In genomic region chr7:69360913-69361312, GRCh38 we compare ENCODE assay signal across 22 cellular contexts.
DNase-seq lines count a peak whose midpoint lies in the region; ATAC-seq, FAIRE-seq and TF ChIP-seq lines count a peak whose summit lies in the region.
"Had no signal": no experiment of that assay in that cellular context is flagged by ENCODE, and none has a peak within 500 bp of the region (broad histone marks: within the 10 kb centered on the region; RNA-seq: fewer than 3 reads in every experiment).

No MANE protein-coding gene starts in this region.

- H2AFZ ChIP-seq in astrocyte (ENCODE audit: low read depth, low read length), result no peak overlapping the region

- TF ChIP-seq CTCF in right atrium auricular region (IDR thresholded peaks at IDR 0.05) (no peak), astrocyte (IDR thresholded peaks at IDR 0.05; ENCODE audit: insufficient read depth, low read depth, low read length) (no peak)

- H3K27ac ChIP-seq in right atrium auricular region (no peak overlapping the region), astrocyte (ENCODE audit: low read depth, low read length) (no peak overlapping the region)
- H3K27ac ChIP-seq: 22Rv1; BLaER1 treated with 17β-estradiol and CSF1 and Interleukin-3, amounts not matched to agents 10 nM and 100 nM; C4-2B had no signal

- H3K4me3 ChIP-seq in right atrium auricular region (no peak overlapping the region), astrocyte (ENCODE audit: insufficient read depth, low read depth, low read length) (no peak overlapping the region)
- H3K4me3 ChIP-seq: A549; BLaER1 treated with 17β-estradiol and CSF1 and Interleukin-3, amounts not matched to agents 10 nM and 100 nM had no signal

- H3K4me2 ChIP-seq in astrocyte (ENCODE audit: low read length), result no peak overlapping the region
- H3K4me2 ChIP-seq: A549 had no signal

- no peak overlapping the region for H3K27ac Mint-ChIP-seq in astrocyte (ENCODE audit: unreplicated experiment)
- H3K27ac Mint-ChIP-seq: B cell; CD4-positive, alpha-beta T cell; CD8-positive, alpha-beta T cell had no signal

- H3K36me3 ChIP-seq in right atrium auricular region (no peaks in the 10 kb centered on the region), astrocyte (ENCODE audit: insufficient read depth, low read length) (no peaks in the 10 kb centered on the region)
- H3K36me3 ChIP-seq: BLaER1 treated with 17β-estradiol and CSF1 and Interleukin-3, amounts not matched to agents 10 nM and 100 nM had no signal

- FAIRE-seq in astrocyte (lab: Jason Lieb, UNC), result peak; percentile 41
- FAIRE-seq: A549, D721Med, G401.6, GM12891, GM19239 had no signal

- no peak overlapping the region for H3K9ac ChIP-seq in astrocyte (ENCODE audit: low read length)
- H3K9ac ChIP-seq: BLaER1 treated with 17β-estradiol and CSF1 and Interleukin-3, amounts not matched to agents 10 nM and 100 nM had no signal

- intact Hi-C loops in Right ventricle myocardium inferior (cut with DNase I), result no loop called here
- intact Hi-C loops in left ventricle myocardium superior (cut with micrococcal nuclease), result no loop called here
- intact Hi-C loops in cardiac septum (cut with DNase I), result no loop called here

- no peaks in the 10 kb centered on the region for H3K79me2 ChIP-seq in astrocyte (ENCODE audit: insufficient read depth, low read length)

- peaks cover 6% of the 10 kb centered on the region for H3K27me3 Mint-ChIP-seq in astrocyte (ENCODE audit: low read depth, unreplicated experiment)
- H3K27me3 Mint-ChIP-seq: CD4-positive, alpha-beta T cell had no signal

- DNase-seq in Right ventricle myocardium inferior (ENCODE audit: missing footprints), result no peak
- no peak for DNase-seq in right atrium auricular region (ENCODE audit: low spot score)
- no peak for DNase-seq in left ventricle myocardium superior
- no peak for DNase-seq in cardiac septum (ENCODE audit: low spot score)
- no peak for DNase-seq in astrocyte (ENCODE audit: low read depth)
- DNase-seq: AML-193; Caco-2; Calu3; CD4-positive, alpha-beta T cell; CD8-positive, alpha-beta T cell; DMS79 treated with DMSO at 0.1 percent for 48 hours; GF-D8 had no signal

- peak; percentile 51 for ATAC-seq in Right ventricle myocardium inferior
- peak; percentile 34 for ATAC-seq in left ventricle myocardium superior
- no peak for ATAC-seq in HG03175 (IDR thresholded peaks at IDR 0.05; ENCODE audit: unreplicated experiment)
- ATAC-seq: A549; CD8-positive, alpha-beta T cell had no signal

- H3K27me3 ChIP-seq in right atrium auricular region (no peaks in the 10 kb centered on the region), astrocyte (ENCODE audit: insufficient read depth, low read length) (no peaks in the 10 kb centered on the region)
- H3K27me3 ChIP-seq: BLaER1 treated with 17β-estradiol and CSF1 and Interleukin-3, amounts not matched to agents 10 nM and 100 nM had no signal

- H3K4me1 Mint-ChIP-seq in astrocyte (ENCODE audit: low read depth, unreplicated experiment), result no peaks in the 10 kb centered on the region
- H3K4me1 Mint-ChIP-seq: B cell had no signal

- no peaks in the 10 kb centered on the region for H3K36me3 Mint-ChIP-seq in astrocyte (ENCODE audit: low read depth, unreplicated experiment)
- H3K36me3 Mint-ChIP-seq: CD8-positive, alpha-beta T cell had no signal

- no peaks in the 10 kb centered on the region for H3K9me3 ChIP-seq in right atrium auricular region
- H3K9me3 ChIP-seq in astrocyte (ENCODE audit: insufficient read depth, low read depth, low read length), result no peaks in the 10 kb centered on the region
- H3K9me3 ChIP-seq: A549, Caco-2 had no signal

- H3K9me3 Mint-ChIP-seq in astrocyte (ENCODE audit: unreplicated experiment), result peaks cover 2% of the 10 kb centered on the region
- H3K9me3 Mint-ChIP-seq: CD4-positive, alpha-beta T cell; CD8-positive, alpha-beta T cell had no signal

- no peaks in the 10 kb centered on the region for H4K20me1 ChIP-seq in astrocyte (ENCODE audit: insufficient read depth, low read length)
- H4K20me1 ChIP-seq: BLaER1 treated with 17β-estradiol and CSF1 and Interleukin-3, amounts not matched to agents 10 nM and 100 nM had no signal

- H3K4me1 ChIP-seq in right atrium auricular region (peaks cover 0 to 9% of the 10 kb centered on the region in 2 donors), astrocyte (ENCODE audit: insufficient read depth, low read length) (peaks cover 6% of the 10 kb centered on the region)
- H3K4me1 ChIP-seq: Caco-2 had no signal

- H3K4me3 Mint-ChIP-seq in astrocyte (ENCODE audit: unreplicated experiment), result no peak overlapping the region
- H3K4me3 Mint-ChIP-seq: B cell; CD4-positive, alpha-beta T cell; CD8-positive, alpha-beta T cell had no signal
